Comparison of ENCODE assay signal across 14 cellular contexts in the genomic region with DNA sequence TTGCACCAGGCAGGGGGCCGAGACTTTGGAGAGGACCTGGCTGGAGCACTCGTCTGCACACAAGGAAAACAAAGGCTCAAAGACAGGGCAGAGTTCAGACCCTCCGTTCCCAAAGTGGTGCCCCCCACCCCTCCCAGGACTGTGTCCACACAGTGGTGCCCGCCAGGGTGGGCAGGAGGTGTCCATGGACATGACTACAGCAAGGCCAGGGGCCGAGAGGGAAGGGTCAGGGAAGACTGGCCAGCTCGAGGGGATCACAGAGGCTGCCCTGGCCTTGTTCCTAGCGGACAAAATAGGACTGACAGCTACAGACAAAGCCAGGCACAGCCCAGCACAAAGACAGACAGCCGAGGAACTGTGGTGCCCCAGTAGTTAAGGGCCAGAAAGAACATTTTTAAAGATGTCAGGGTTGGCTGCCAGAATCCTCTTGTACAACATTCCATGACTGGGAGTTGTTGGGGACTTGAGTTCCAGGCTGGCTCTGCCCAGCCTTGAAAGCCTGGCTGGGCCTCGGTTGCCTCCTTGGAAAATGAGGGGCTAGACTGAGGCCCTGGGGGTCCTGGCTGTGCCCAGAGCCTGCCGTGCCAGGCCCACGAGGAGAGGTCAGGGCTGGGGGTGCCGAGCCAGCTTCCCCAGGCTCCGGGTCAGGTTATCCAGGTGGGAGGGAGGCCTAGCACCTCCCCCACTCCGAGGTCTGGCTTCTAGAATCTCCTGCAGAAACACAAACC.
A peak's percentile ranks its signal among the peaks of the same experiment; 100 is the strongest.
DNase-seq lines count a peak whose midpoint lies in the region; ATAC-seq, FAIRE-seq and TF ChIP-seq lines count a peak whose summit lies in the region.
"Had no signal": no experiment of that assay in that cellular context is flagged by ENCODE, and none has a peak within 500 bp of the region (broad histone marks: within the 10 kb centered on the region; RNA-seq: fewer than 3 reads in every experiment).

No MANE protein-coding gene starts in this region.

- no peaks in the 10 kb centered on the region for H3K79me2 ChIP-seq in K562 (ENCODE audit: control insufficient read depth, insufficient read depth, low read length)

- H3K4me3 ChIP-seq in BE2C (ENCODE audit: low read depth, low read length) (no peak overlapping the region), K562 (no peak overlapping the region), kidney (ENCODE audit: low read length in 2 of 2) (no peak overlapping the region), rectal smooth muscle tissue (ENCODE audit: low read length) (no peak overlapping the region)

- no TSS peak for BruUV-seq in K562 (replicated peaks; lab: Mats Ljungman, UMichigan)

- H3K9me3 ChIP-seq in BE2C: no peaks in the 10 kb centered on the region
- no peaks in the 10 kb centered on the region for H3K9me3 ChIP-seq in K562 (replicated peaks; ENCODE audit: control insufficient read depth, insufficient read depth, low read depth, low read length)
- peaks cover 0 to 4% of the 10 kb centered on the region in 2 donors for H3K9me3 ChIP-seq in kidney (ENCODE audit: control insufficient read depth in 1 of 2, low read length in 2 of 2)

- no peak overlapping the region; a peak in 1 of 4 replicates for H3K9ac ChIP-seq in K562 (ENCODE audit: insufficient read depth in 1 of 2, low read depth in 2 of 2, low read length in 2 of 2)
- H3K9ac ChIP-seq in kidney (ENCODE audit: low read length in 2 of 2): no peak overlapping the region
- H3K9ac ChIP-seq in rectal smooth muscle tissue (ENCODE audit: low read length): no peak overlapping the region

- no peak for TF ChIP-seq EP300 in K562 (IDR thresholded peaks at IDR 0.05; ENCODE audit: low read length)

- intact Hi-C loops in K562 (cut with micrococcal nuclease) (no loop called here), kidney (cut with DNase I) (no loop called here)

- H3K27me3 ChIP-seq in BE2C (no peaks in the 10 kb centered on the region), K562 (ENCODE audit: control insufficient read depth in 2 of 2, insufficient read depth in 2 of 2, low read length in 2 of 2) (peaks cover 31 to 44% of the 10 kb centered on the region in 2 experiments; a peak in 4 of 5 replicates), rectal smooth muscle tissue (ENCODE audit: control insufficient read depth, insufficient read depth, low read length) (no peaks in the 10 kb centered on the region)

- H3K4me2 ChIP-seq in K562 (ENCODE audit: insufficient read depth, low read length): no peak overlapping the region

- FAIRE-seq in K562 (lab: Jason Lieb, UNC) (no peak), kidney (lab: Jason Lieb, UNC) (no peak)

- no peaks in the 10 kb centered on the region for H3K36me3 ChIP-seq in BE2C
- H3K36me3 ChIP-seq in K562 (ENCODE audit: control insufficient read depth, insufficient read depth, low read length): no peaks in the 10 kb centered on the region
- no peaks in the 10 kb centered on the region for H3K36me3 ChIP-seq in kidney (ENCODE audit: control insufficient read depth in 1 of 2, insufficient read depth in 2 of 2, low read length in 2 of 2)
- H3K36me3 ChIP-seq in rectal smooth muscle tissue (ENCODE audit: control insufficient read depth, insufficient read depth, low read length): no peaks in the 10 kb centered on the region

- H2AFZ ChIP-seq in K562 (ENCODE audit: low read depth, low read length): no peak overlapping the region

- DNase-seq in BE2C (peak; percentile 3), K562 (ENCODE audit: extremely low read depth in 1 of 4, low spot score in 3 of 4) (no peak), kidney (peak; percentile 65), DMS53 (lab: John Stamatoyannopoulos, UW) (no peak)
- DNase-seq: activated CD4-positive, CD25-positive, alpha-beta regulatory T cell; activated CD8-positive, alpha-beta memory T cell treated with anti-CD3 and anti-CD28 coated beads, Interleukin-2, amount 10 ng/mL, durations not matched to agents 7 days and 5 days; activated naive CD4-positive, alpha-beta T cell; effector memory CD8-positive, alpha-beta T cell; NCI-H2081 had no signal

- TF ChIP-seq POLR2A in K562 (conservative IDR thresholded peaks at IDR 0.05): no peak

- TF ChIP-seq CTCF in BE2C (IDR thresholded peaks at IDR 0.05; ENCODE audit: low read depth, low read length) (no peak), K562 (IDR thresholded peaks at IDR 0.05 in 2 of 3, conservative IDR thresholded peaks at IDR 0.05 in 1 of 3; ENCODE audit: insufficient read depth in 2 of 3, low read depth in 1 of 3, low read length in 3 of 3) (no peak), kidney (IDR thresholded peaks at IDR 0.05; ENCODE audit: borderline replicate concordance, extremely low read depth, insufficient read depth) (no peak)

- H4K20me1 ChIP-seq in K562 (replicated peaks; ENCODE audit: control insufficient read depth, insufficient read depth, low read length): peaks cover 13% of the 10 kb centered on the region; the same call in 1 of the 2 replicates

- H3K9me1 ChIP-seq in K562 (ENCODE audit: control insufficient read depth, insufficient read depth, low read length): no peaks in the 10 kb centered on the region

- TF ChIP-seq RAD21 in K562 (CRISPR knock-in tag; conservative IDR thresholded peaks at IDR 0.05 in 1 of 2, IDR thresholded peaks at IDR 0.05 in 1 of 2): no peak

- POLR2A ChIA-PET in K562 (lab: Yijun Ruan, JAX): no interaction called here

- 29% methylated on average over 14 of the region's 14 CpGs for WGBS in K562 (ENCODE audit: insufficient coverage, low coverage, missing lambda C conversion rate)

- H3K4me1 ChIP-seq in BE2C (no peaks in the 10 kb centered on the region), K562 (replicated peaks in 1 of 2; ENCODE audit: control insufficient read depth in 2 of 2, insufficient read depth in 2 of 2, low read length in 2 of 2) (peaks cover 9 to 42% of the 10 kb centered on the region in 2 experiments; a peak in 4 of 5 replicates), kidney (ENCODE audit: control insufficient read depth in 1 of 2, insufficient read depth in 1 of 2, low read depth in 1 of 2, low read length in 2 of 2) (no peaks in the 10 kb centered on the region), rectal smooth muscle tissue (ENCODE audit: control insufficient read depth, insufficient read depth, low read length) (peaks cover 26% of the 10 kb centered on the region)

- H3K27ac ChIP-seq in K562 (ENCODE audit: extremely low read depth, low read depth, low read length): no peak overlapping the region
- no peak overlapping the region for H3K27ac ChIP-seq in kidney (ENCODE audit: low read depth in 2 of 2, low read length in 2 of 2)
- peak overlapping the region; percentile 66 for H3K27ac ChIP-seq in rectal smooth muscle tissue (ENCODE audit: low read depth, low read length)

- CTCF ChIA-PET in K562 (lab: Yijun Ruan, JAX; ENCODE audit: low intra/inter-chr PET ratio): no interaction called here

- in situ Hi-C loops in K562 (cut with MboI): no loop called here

- ATAC-seq in K562: peak; percentile 46
- ATAC-seq in HG03045 (IDR thresholded peaks at IDR 0.05; ENCODE audit: unreplicated experiment): no peak
- no peak for ATAC-seq in GM21381 (IDR thresholded peaks at IDR 0.05; ENCODE audit: unreplicated experiment)
- no peak for ATAC-seq in GM21737 (IDR thresholded peaks at IDR 0.05; ENCODE audit: unreplicated experiment)
- ATAC-seq: activated CD8-positive, alpha-beta memory T cell treated with anti-CD3 and anti-CD28 coated beads, Interleukin-2, amount 10 ng/mL, durations not matched to agents 7 days and 5 days; effector memory CD8-positive, alpha-beta T cell; Panc1 had no signal

TF ChIP-seq in K562, 482 proteins besides CTCF, POLR2A, EP300 and RAD21:
- TF ChIP-seq STAT5A (IDR thresholded peaks at IDR 0.05; ENCODE audit: borderline replicate concordance, low read length) (no peak), ZNF263 (CRISPR knock-in tag; IDR thresholded peaks at IDR 0.05; ENCODE audit: borderline replicate concordance) (0 out of 2 replicates have a peak, but pooled peaks have one; percentile 22)
TF ChIP-seq in K562: peak in this region for 1.

Comparison
In these comparisons a context has a peak if more than half of its experiments do, and no peak if none do; other contexts are left out.
1. DNase-seq: peak in BE2C (single experiment) and kidney (single experiment); none in K562 (0 of 4) and DMS53 (single experiment).